In the genomic region with DNA sequence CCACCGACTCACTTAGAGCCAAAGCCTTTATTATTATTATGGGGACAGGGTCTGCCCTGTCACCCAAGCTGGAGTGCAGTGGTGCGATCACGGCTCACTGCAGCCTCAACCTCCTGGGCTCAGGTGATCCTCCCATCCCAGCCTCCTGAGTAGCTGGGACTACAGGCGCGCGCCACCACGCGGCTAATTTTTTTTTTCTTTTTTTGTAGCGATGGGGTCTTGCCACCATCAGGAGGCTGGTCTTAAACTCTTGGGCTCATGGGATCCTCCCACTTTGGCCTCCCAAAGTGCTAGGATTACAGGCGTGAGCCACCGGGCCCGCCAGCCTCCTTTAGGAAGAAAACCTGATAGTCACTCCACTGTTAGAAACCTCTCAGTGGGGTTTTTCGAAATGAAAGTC, we compare ENCODE assay signal across 7 cellular contexts. TPM values are rescaled to one million over a fixed set of nuclear protein-coding genes. Genes with fewer than 3 reads are reported as not detected.
A peak's percentile ranks its signal among the peaks of the same experiment; 100 is the strongest.
DNase-seq lines count a peak whose midpoint lies in the region; ATAC-seq, FAIRE-seq and TF ChIP-seq lines count a peak whose summit lies in the region.
"Not testable (repeated sequence)": the region's sequence is repeated elsewhere in the genome, so short reads cannot be mapped to it uniquely, and the experiment has no call there.

No MANE protein-coding gene starts in this region.

- H3K4me1 Mint-ChIP-seq in activated naive CD4-positive, alpha-beta T cell treated with anti-CD3 and anti-CD28 coated beads, Interleukin-2, amount 10 ng/mL, durations not matched to agents 7 days and 5 days: peaks cover 31% of the 10 kb centered on the region
- H3K4me1 Mint-ChIP-seq in natural killer cell: peaks cover 40 to 42% of the 10 kb centered on the region in 2 donors

- CTCF ChIA-PET in activated naive CD4-positive, alpha-beta T cell treated with anti-CD3 and anti-CD28 coated beads, Interleukin-2, amount 10 ng/mL, durations not matched to agents 7 days and 5 days (lab: Charles Lee): interaction anchor here (0.7 kb wide), 1 partner anchor 285 kb away, joined by 3 read pairs; no protein-coding TSS in a partner anchor

- peaks cover 18% of the 10 kb centered on the region for H3K9me3 Mint-ChIP-seq in activated naive CD4-positive, alpha-beta T cell treated with anti-CD3 and anti-CD28 coated beads, Interleukin-2, amount 10 ng/mL, durations not matched to agents 7 days and 5 days
- not testable (repeated sequence) for H3K9me3 Mint-ChIP-seq in natural killer cell

- H3K27ac Mint-ChIP-seq in activated naive CD4-positive, alpha-beta T cell treated with anti-CD3 and anti-CD28 coated beads, Interleukin-2, amount 10 ng/mL, durations not matched to agents 7 days and 5 days: peak overlapping the region; percentile 71
- peak overlapping the region; percentile 86 to 90 for H3K27ac Mint-ChIP-seq in natural killer cell

- peaks cover 19% of the 10 kb centered on the region for H3K4me1 ChIP-seq in GM23248 (ENCODE audit: insufficient read depth)
- H3K4me1 ChIP-seq in RWPE2 (ENCODE audit: insufficient read depth, poor library complexity, severe bottlenecking); small intestine (ENCODE audit: control insufficient read depth in 2 of 2, insufficient read depth in 1 of 2, low read depth in 1 of 2, low read length in 1 of 2): not testable (repeated sequence)
- H3K4me1 ChIP-seq in duodenal mucosa (ENCODE audit: control insufficient read depth in 1 of 2, insufficient read depth in 2 of 2, low read length in 2 of 2): peaks cover 26 to 33% of the 10 kb centered on the region in 2 donors

- not testable (repeated sequence) for H3K36me3 ChIP-seq in GM23248 (ENCODE audit: low read depth); RWPE2 (ENCODE audit: low read depth); duodenal mucosa (ENCODE audit: control insufficient read depth in 1 of 2, insufficient read depth in 2 of 2, low read length in 2 of 2); small intestine (ENCODE audit: control insufficient read depth in 2 of 2, insufficient read depth in 2 of 2, low read length in 2 of 2)

- peak overlapping the region; percentile 64; the same call in 1 of the 2 replicates for H3K27ac ChIP-seq in GM23248
- H3K27ac ChIP-seq in RWPE2 (ENCODE audit: poor library complexity, severe bottlenecking); duodenal mucosa (ENCODE audit: low read depth, low read length): not testable (repeated sequence)
- peak overlapping the region; percentile 50 to 94 for H3K27ac ChIP-seq in small intestine (ENCODE audit: low read depth in 1 of 2, low read length in 1 of 2)

- not testable (repeated sequence) for DNase-seq in GM23248; RWPE2 (ENCODE audit: low spot score); activated naive CD4-positive, alpha-beta T cell treated with anti-CD3 and anti-CD28 coated beads, Interleukin-2, amount 10 ng/mL, durations not matched to agents 7 days and 5 days; natural killer cell; small intestine

- peaks cover 14% of the 10 kb centered on the region; the same call in 1 of the 2 replicates for H4K20me1 ChIP-seq in GM23248 (ENCODE audit: insufficient read depth)

- H3K36me3 Mint-ChIP-seq in activated naive CD4-positive, alpha-beta T cell treated with anti-CD3 and anti-CD28 coated beads, Interleukin-2, amount 10 ng/mL, durations not matched to agents 7 days and 5 days: peaks cover 23% of the 10 kb centered on the region
- not testable (repeated sequence) for H3K36me3 Mint-ChIP-seq in natural killer cell

- not testable (repeated sequence) for H3K9me2 ChIP-seq in GM23248 (ENCODE audit: insufficient read depth)

- H3K79me2 ChIP-seq in GM23248 (ENCODE audit: insufficient read depth): peaks cover 33% of the 10 kb centered on the region

- not testable (repeated sequence) for H3K27me3 ChIP-seq in GM23248 (replicated peaks; ENCODE audit: insufficient read depth); RWPE2 (ENCODE audit: insufficient read depth, poor library complexity, severe bottlenecking); duodenal mucosa (ENCODE audit: control insufficient read depth in 1 of 2, insufficient read depth in 2 of 2, low read length in 2 of 2); small intestine (ENCODE audit: control insufficient read depth in 2 of 2, insufficient read depth in 2 of 2, low read length in 2 of 2)

- peaks cover 22% of the 10 kb centered on the region for H3F3A ChIP-seq in GM23248 (ENCODE audit: insufficient read depth)

- H3K4me2 ChIP-seq in GM23248 (ENCODE audit: unreplicated experiment): peak overlapping the region; percentile 91

- not testable (repeated sequence) for H3K9me3 ChIP-seq in GM23248 (ENCODE audit: low read depth); iPS-18c (ENCODE audit: control insufficient read depth, insufficient read depth, low read length); small intestine (ENCODE audit: control insufficient read depth, low read depth)
- H3K9me3 ChIP-seq in RWPE2 (ENCODE audit: severe bottlenecking) (peaks cover 14% of the 10 kb centered on the region), duodenal mucosa (ENCODE audit: control insufficient read depth in 1 of 2, low read length in 2 of 2) (peaks cover 6 to 16% of the 10 kb centered on the region in 2 donors)

- peak overlapping the region; percentile 66 for H3K9ac ChIP-seq in GM23248
- peak overlapping the region in 1 of 2 donors; percentile 68 for H3K9ac ChIP-seq in duodenal mucosa (ENCODE audit: low read depth in 1 of 2, low read length in 2 of 2)

- 79 to 90% methylated on average over 13 of the region's 13 CpGs for WGBS in GM23248 (ENCODE audit: low coverage in 1 of 2, low lambda C conversion rate in 2 of 2, missing lambda C conversion rate in 2 of 2), 2 experiments
- 82 to 85% (median 85%) methylated on average over 13 of the region's 13 CpGs for WGBS in small intestine, 3 donors

- H3K4me3 ChIP-seq in GM23248 (peak overlapping the region; percentile 88), RWPE2 (ENCODE audit: severe bottlenecking) (peak overlapping the region; percentile 81), duodenal mucosa (ENCODE audit: low read depth in 1 of 2, low read length in 2 of 2) (peak overlapping the region; percentile 81 to 84), iPS-18c (ENCODE audit: insufficient read depth, low read depth, low read length) (peak overlapping the region; percentile 69; the same call in 1 of the 2 replicates), small intestine (ENCODE audit: low read depth in 1 of 2, low read length in 2 of 2) (peak overlapping the region in 1 of 2 donors; percentile 69)

- TF ChIP-seq CTCF in RWPE2 (IDR thresholded peaks at IDR 0.05; ENCODE audit: poor library complexity, severe bottlenecking); natural killer cell (IDR thresholded peaks at IDR 0.05): not testable (repeated sequence)

- in situ Hi-C loops in GM23248 (cut with MboI): not testable (repeated sequence)

- ATAC-seq in RWPE2 (ENCODE audit: low read depth); natural killer cell: not testable (repeated sequence)

- intact Hi-C loops in natural killer cell (cut with micrococcal nuclease): loop anchor here (1.0 to 10.0 kb wide), 5 partner anchors 36 to 319 kb away; partner anchors contain the start of genes PER2, RAMP1 and SCLY

- not testable (repeated sequence) for H3K27me3 Mint-ChIP-seq in activated naive CD4-positive, alpha-beta T cell treated with anti-CD3 and anti-CD28 coated beads, Interleukin-2, amount 10 ng/mL, durations not matched to agents 7 days and 5 days; natural killer cell (ENCODE audit: low read depth in 2 of 2)

- FAIRE-seq in small intestine (lab: Jason Lieb, UNC): not testable (repeated sequence)

- H2AFZ ChIP-seq in GM23248: peak overlapping the region; percentile 96

- H3K4me3 Mint-ChIP-seq in activated naive CD4-positive, alpha-beta T cell treated with anti-CD3 and anti-CD28 coated beads, Interleukin-2, amount 10 ng/mL, durations not matched to agents 7 days and 5 days: peak overlapping the region; percentile 75
- H3K4me3 Mint-ChIP-seq in natural killer cell: peak overlapping the region; percentile 87

RNA-seq across cellular contexts. Expression of gene UBE2F, which starts 1.0 kb away (rescaled TPM):
- 61.5 and 88.7 TPM in 2 replicates for total RNA-seq in GM23248 (2014; rRNA removed; shearing (Covaris generic))
- polyA plus RNA-seq in GM23248 (2016; fragmentation: Nextera tagmentation; extraction: Ambion mirVana) (121 and 129 TPM in 2 replicates), small intestine (10 to 100 TPM; 51.1 to 64.2 (median 58.4) TPM)
- total RNA-seq in natural killer cell: 100 to 1,000 TPM in 1 of 3 donors, 10 to 100 TPM in 2; 82.4 to 135 (median 96.1) TPM
